7 cellular contexts compared by ENCODE assay signal in genomic region chr3:100400424-100400781, GRCh38. TPM values are rescaled to one million over a fixed set of nuclear protein-coding genes. Genes with fewer than 3 reads are reported as not detected.
A peak's percentile ranks its signal among the peaks of the same experiment; 100 is the strongest.
DNase-seq lines count a peak whose midpoint lies in the region; ATAC-seq lines count a peak whose summit lies in the region.

No MANE protein-coding gene starts in this region.

- H3K4me1 ChIP-seq in adipocyte (ENCODE audit: control insufficient read depth, insufficient read depth, low read length), result peaks cover 33% of the 10 kb centered on the region

- H3K36me3 ChIP-seq in adipocyte (ENCODE audit: control insufficient read depth, insufficient read depth, low read length, severe bottlenecking), result no peaks in the 10 kb centered on the region

- H3K9ac ChIP-seq in adipocyte (ENCODE audit: low read length), result peak overlapping the region; percentile 97

- no peaks in the 10 kb centered on the region for H3K9me3 ChIP-seq in adipocyte (ENCODE audit: control insufficient read depth, low read length)

- intact Hi-C loops in sciatic nerve (cut with DNase I), result no loop called here

- H3K27me3 ChIP-seq in adipocyte (replicated peaks; ENCODE audit: control insufficient read depth, insufficient read depth, low read length), result no peaks in the 10 kb centered on the region

- H3K4me3 ChIP-seq in adipocyte (ENCODE audit: low read length) (peak overlapping the region; percentile 94), iPS-11a (ENCODE audit: low read depth, low read length) (peak overlapping the region; percentile 87)

- peak; percentile 64 for DNase-seq in RKO (ENCODE audit: low spot score)
- peak; percentile 53 for DNase-seq in adipocyte (ENCODE audit: low read depth)
- peak; percentile 48 for DNase-seq in stimulated activated CD4-positive, alpha-beta T cell treated with anti-CD3 and anti-CD28 coated beads, Interleukin-15, amount 100 ng/mL, for 24 hours
- no peak for DNase-seq in sciatic nerve (ENCODE audit: low spot score)

- ATAC-seq in GM18517 (IDR thresholded peaks at IDR 0.05; ENCODE audit: unreplicated experiment) (peak; percentile 4), HG02763 (IDR thresholded peaks at IDR 0.05; ENCODE audit: unreplicated experiment) (peak; percentile 2), sciatic nerve (no peak)

RNA-seq across cellular contexts. Expression of gene TOMM70, which starts 0.5 kb away (rescaled TPM):
- total RNA-seq in sciatic nerve, result 34.5 TPM

RNA-seq across cellular contexts. Expression of gene LNP1, which starts 0.9 kb away (rescaled TPM):
- 3.4 TPM for total RNA-seq in sciatic nerve
